ENCODE assay signal across 1 cellular context in genomic region chr7:107125475-107125874, GRCh38.
TF ChIP-seq lines count a peak whose summit lies in the region.

No MANE protein-coding gene starts in this region.

TF ChIP-seq in GM12878, 131 proteins besides CTCF, POLR2A, EP300 and RAD21:
- TF ChIP-seq, protein P1, sequence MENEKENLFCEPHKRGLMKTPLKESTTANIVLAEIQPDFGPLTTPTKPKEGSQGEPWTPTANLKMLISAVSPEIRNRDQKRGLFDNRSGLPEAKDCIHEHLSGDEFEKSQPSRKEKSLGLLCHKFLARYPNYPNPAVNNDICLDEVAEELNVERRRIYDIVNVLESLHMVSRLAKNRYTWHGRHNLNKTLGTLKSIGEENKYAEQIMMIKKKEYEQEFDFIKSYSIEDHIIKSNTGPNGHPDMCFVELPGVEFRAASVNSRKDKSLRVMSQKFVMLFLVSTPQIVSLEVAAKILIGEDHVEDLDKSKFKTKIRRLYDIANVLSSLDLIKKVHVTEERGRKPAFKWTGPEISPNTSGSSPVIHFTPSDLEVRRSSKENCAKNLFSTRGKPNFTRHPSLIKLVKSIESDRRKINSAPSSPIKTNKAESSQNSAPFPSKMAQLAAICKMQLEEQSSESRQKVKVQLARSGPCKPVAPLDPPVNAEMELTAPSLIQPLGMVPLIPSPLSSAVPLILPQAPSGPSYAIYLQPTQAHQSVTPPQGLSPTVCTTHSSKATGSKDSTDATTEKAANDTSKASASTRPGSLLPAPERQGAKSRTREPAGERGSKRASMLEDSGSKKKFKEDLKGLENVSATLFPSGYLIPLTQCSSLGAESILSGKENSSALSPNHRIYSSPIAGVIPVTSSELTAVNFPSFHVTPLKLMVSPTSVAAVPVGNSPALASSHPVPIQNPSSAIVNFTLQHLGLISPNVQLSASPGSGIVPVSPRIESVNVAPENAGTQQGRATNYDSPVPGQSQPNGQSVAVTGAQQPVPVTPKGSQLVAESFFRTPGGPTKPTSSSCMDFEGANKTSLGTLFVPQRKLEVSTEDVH (IDR thresholded peaks at IDR 0.05; ENCODE audit: low read depth, partially characterized antibody): no peak
- TF ChIP-seq, protein P2, sequence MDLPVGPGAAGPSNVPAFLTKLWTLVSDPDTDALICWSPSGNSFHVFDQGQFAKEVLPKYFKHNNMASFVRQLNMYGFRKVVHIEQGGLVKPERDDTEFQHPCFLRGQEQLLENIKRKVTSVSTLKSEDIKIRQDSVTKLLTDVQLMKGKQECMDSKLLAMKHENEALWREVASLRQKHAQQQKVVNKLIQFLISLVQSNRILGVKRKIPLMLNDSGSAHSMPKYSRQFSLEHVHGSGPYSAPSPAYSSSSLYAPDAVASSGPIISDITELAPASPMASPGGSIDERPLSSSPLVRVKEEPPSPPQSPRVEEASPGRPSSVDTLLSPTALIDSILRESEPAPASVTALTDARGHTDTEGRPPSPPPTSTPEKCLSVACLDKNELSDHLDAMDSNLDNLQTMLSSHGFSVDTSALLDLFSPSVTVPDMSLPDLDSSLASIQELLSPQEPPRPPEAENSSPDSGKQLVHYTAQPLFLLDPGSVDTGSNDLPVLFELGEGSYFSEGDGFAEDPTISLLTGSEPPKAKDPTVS (IDR thresholded peaks at IDR 0.05; ENCODE audit: low read depth, low read length): no peak
- TF ChIP-seq NR2F1 (conservative IDR thresholded peaks at IDR 0.05) (no peak), BCL11A (IDR thresholded peaks at IDR 0.05; ENCODE audit: low read depth, low read length) (no peak), TCF12 (IDR thresholded peaks at IDR 0.05; ENCODE audit: low read depth, low read length) (no peak), FOS (IDR thresholded peaks at IDR 0.05; ENCODE audit: borderline replicate concordance, extremely low read depth, insufficient read length) (no peak), PML (IDR thresholded peaks at IDR 0.05; ENCODE audit: low read length) (no peak), MXI1 (IDR thresholded peaks at IDR 0.05; ENCODE audit: low read depth, low read length) (no peak), ZBTB11 (CRISPR knock-in tag; IDR thresholded peaks at IDR 0.05) (no peak), HDGF (IDR thresholded peaks at IDR 0.05) (no peak), IKZF2 (IDR thresholded peaks at IDR 0.05) (no peak), ATF7 (IDR thresholded peaks at IDR 0.05; ENCODE audit: low read depth) (no peak), SIN3A (IDR thresholded peaks at IDR 0.05; ENCODE audit: low read depth, low read length) (no peak), TARDBP (IDR thresholded peaks at IDR 0.05; ENCODE audit: borderline replicate concordance) (no peak), HDAC6 (IDR thresholded peaks at IDR 0.05; ENCODE audit: unreplicated experiment) (no peak), MEF2B (IDR thresholded peaks at IDR 0.05; ENCODE audit: partially characterized antibody, poor library complexity, severe bottlenecking) (no peak), MTA2 (IDR thresholded peaks at IDR 0.05; ENCODE audit: low read depth) (no peak), SMAD5 (IDR thresholded peaks at IDR 0.05; ENCODE audit: low read depth) (no peak), MYB (IDR thresholded peaks at IDR 0.05; ENCODE audit: borderline replicate concordance, low read depth, low read length) (no peak)
- TF ChIP-seq, protein P3, sequence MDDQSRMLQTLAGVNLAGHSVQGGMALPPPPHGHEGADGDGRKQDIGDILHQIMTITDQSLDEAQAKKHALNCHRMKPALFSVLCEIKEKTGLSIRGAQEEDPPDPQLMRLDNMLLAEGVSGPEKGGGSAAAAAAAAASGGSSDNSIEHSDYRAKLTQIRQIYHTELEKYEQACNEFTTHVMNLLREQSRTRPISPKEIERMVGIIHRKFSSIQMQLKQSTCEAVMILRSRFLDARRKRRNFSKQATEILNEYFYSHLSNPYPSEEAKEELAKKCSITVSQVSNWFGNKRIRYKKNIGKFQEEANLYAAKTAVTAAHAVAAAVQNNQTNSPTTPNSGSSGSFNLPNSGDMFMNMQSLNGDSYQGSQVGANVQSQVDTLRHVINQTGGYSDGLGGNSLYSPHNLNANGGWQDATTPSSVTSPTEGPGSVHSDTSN (IDR thresholded peaks at IDR 0.05; ENCODE audit: insufficient replicate concordance, low read depth, low read length): no peak
